In genomic region chr20:36818185-36818584, GRCh38 we compare ENCODE assay signal across 3 cellular contexts.
TF ChIP-seq lines count a peak whose summit lies in the region.

No MANE protein-coding gene starts in this region.

TF ChIP-seq in HepG2, 621 proteins besides CTCF, POLR2A, EP300 and RAD21:
- TF ChIP-seq SMAD3 (CRISPR knock-in tag; IDR thresholded peaks at IDR 0.05) (no peak), ZNF121 (CRISPR knock-in tag; IDR thresholded peaks at IDR 0.05) (peak; percentile 64; the same call in 1 of the 2 replicates), ZNF770 (CRISPR knock-in tag; IDR thresholded peaks at IDR 0.05) (peak; percentile 30; the same call in 1 of the 2 replicates)
TF ChIP-seq in HepG2: peak in this region for 2.

TF ChIP-seq in K562, 482 proteins besides CTCF, POLR2A, EP300 and RAD21:
- TF ChIP-seq POLR3G (IDR thresholded peaks at IDR 0.05; ENCODE audit: extremely low read depth, insufficient read length, insufficient replicate concordance) (no peak), ZNF121 (CRISPR knock-in tag; conservative IDR thresholded peaks at IDR 0.05) (peak; percentile 50)

TF ChIP-seq in endothelial cell of umbilical vein, 7 proteins besides CTCF, POLR2A, EP300 and RAD21:
- TF ChIP-seq MAX (IDR thresholded peaks at IDR 0.05; ENCODE audit: insufficient read depth, insufficient read length) (no peak), MYC (IDR thresholded peaks at IDR 0.05; ENCODE audit: low read depth, low read length) (no peak), FOS (IDR thresholded peaks at IDR 0.05; ENCODE audit: borderline replicate concordance, insufficient read depth, low read length) (no peak), JUN (IDR thresholded peaks at IDR 0.05; ENCODE audit: borderline replicate concordance, insufficient read depth, insufficient read length, low read depth) (no peak), EZH2 (IDR thresholded peaks at IDR 0.05; ENCODE audit: borderline replicate concordance, low read depth, low read length, severe bottlenecking) (no peak), POLR2AphosphoS5 (IDR thresholded peaks at IDR 0.05; ENCODE audit: insufficient read depth, low read depth, low read length) (no peak), GATA2 (IDR thresholded peaks at IDR 0.05; ENCODE audit: insufficient read depth, insufficient read length, low read depth, low read length) (no peak)
